12 cellular contexts compared by ENCODE assay signal in genomic region chr3:4582634-4583033, GRCh38.
A peak's percentile ranks its signal among the peaks of the same experiment; 100 is the strongest.
DNase-seq lines count a peak whose midpoint lies in the region; ATAC-seq and TF ChIP-seq lines count a peak whose summit lies in the region.
"Had no signal": no experiment of that assay in that cellular context is flagged by ENCODE, and none has a peak within 500 bp of the region (broad histone marks: within the 10 kb centered on the region; RNA-seq: fewer than 3 reads in every experiment).

No MANE protein-coding gene starts in this region.

- POLR2A ChIA-PET in WTC11 (lab: Charles Lee), result no interaction called here

- no peak overlapping the region for H2AFZ ChIP-seq in parathyroid adenoma

- peak; percentile 42 for DNase-seq in AG10803 (ENCODE audit: low read depth)
- no peak for DNase-seq in WTC11 (ENCODE audit: low spot score)
- DNase-seq in foreskin keratinocyte, result peak in 1 of 2 donors; percentile 70
- DNase-seq in activated CD4-positive, alpha-beta T cell treated with anti-CD3 and anti-CD28 coated beads, Interleukin-2, amount 50 U/mL, for 48 hours, result no peak
- DNase-seq: activated CD4-positive, alpha-beta memory T cell treated with anti-CD3 and anti-CD28 coated beads for 36 hours; NCI-H345 had no signal

- CTCF ChIA-PET in WTC11 (lab: Charles Lee), result interaction anchor here (1.3 kb wide), 1 partner anchor 51 kb away, joined by 4 read pairs; no protein-coding TSS in a partner anchor

- no peaks in the 10 kb centered on the region for H3K27me3 Mint-ChIP-seq in WTC11 (ENCODE audit: low read depth)
- H3K27me3 Mint-ChIP-seq: activated CD4-positive, alpha-beta memory T cell treated with anti-CD3 and anti-CD28 coated beads for 36 hours had no signal

- H3K4me2 ChIP-seq in parathyroid adenoma (ENCODE audit: low read length), result peak overlapping the region; percentile 48
- H3K4me2 ChIP-seq: KMS-11 had no signal

- H3K27ac ChIP-seq in foreskin keratinocyte, result no peak overlapping the region
- peak overlapping the region; percentile 67 for H3K27ac ChIP-seq in parathyroid adenoma
- H3K27ac ChIP-seq: BLaER1 treated with 17β-estradiol and CSF1 and Interleukin-3, amounts not matched to agents 10 nM and 100 nM; KMS-11 had no signal

- peaks cover 56% of the 10 kb centered on the region for H3K4me1 Mint-ChIP-seq in WTC11

- no peaks in the 10 kb centered on the region for H3K27me3 ChIP-seq in foreskin keratinocyte
- H3K27me3 ChIP-seq in parathyroid adenoma (ENCODE audit: control insufficient read depth, insufficient read depth, low read length), result no peaks in the 10 kb centered on the region
- H3K27me3 ChIP-seq: BLaER1 treated with 17β-estradiol and CSF1 and Interleukin-3, amounts not matched to agents 10 nM and 100 nM had no signal

- H3K4me3 ChIP-seq in AG10803 (ENCODE audit: low read length), result no peak overlapping the region
- H3K4me3 ChIP-seq in parathyroid adenoma (ENCODE audit: low read depth, low read length), result no peak overlapping the region
- H3K4me3 ChIP-seq: BLaER1 treated with 17β-estradiol and CSF1 and Interleukin-3, amounts not matched to agents 10 nM and 100 nM had no signal

- ATAC-seq in WTC11, result peak; percentile 31; the same call in 1 of the 2 replicates
- ATAC-seq in foreskin keratinocyte, result peak; percentile 37
- no peak for ATAC-seq in HG02763 (IDR thresholded peaks at IDR 0.05; ENCODE audit: unreplicated experiment)
- no peak for ATAC-seq in HG03139 (IDR thresholded peaks at IDR 0.05; ENCODE audit: unreplicated experiment)
- no peak for ATAC-seq in HG03565 (IDR thresholded peaks at IDR 0.05; ENCODE audit: unreplicated experiment)

- H3K9me3 ChIP-seq in parathyroid adenoma (ENCODE audit: control insufficient read depth, low read length), result no peaks in the 10 kb centered on the region
- H3K9me3 ChIP-seq: BLaER1 treated with 17β-estradiol and CSF1 and Interleukin-3, amounts not matched to agents 10 nM and 100 nM had no signal

- H3K9ac ChIP-seq in parathyroid adenoma, result no peak overlapping the region
- H3K9ac ChIP-seq: BLaER1 treated with 17β-estradiol and CSF1 and Interleukin-3, amounts not matched to agents 10 nM and 100 nM; KMS-11 had no signal

- peaks cover 15% of the 10 kb centered on the region for H3K79me2 ChIP-seq in parathyroid adenoma

- H3K4me1 ChIP-seq in foreskin keratinocyte (peaks cover 16% of the 10 kb centered on the region), parathyroid adenoma (peaks cover 39% of the 10 kb centered on the region)

- H3K36me3 Mint-ChIP-seq in WTC11, result no peaks in the 10 kb centered on the region
- H3K36me3 Mint-ChIP-seq: activated CD4-positive, alpha-beta memory T cell treated with anti-CD3 and anti-CD28 coated beads for 36 hours had no signal

- H3K9me3 Mint-ChIP-seq in WTC11, result no peaks in the 10 kb centered on the region
- H3K9me3 Mint-ChIP-seq: activated CD4-positive, alpha-beta memory T cell treated with anti-CD3 and anti-CD28 coated beads for 36 hours had no signal

- H3K4me3 Mint-ChIP-seq in WTC11, result no peak overlapping the region
- H3K4me3 Mint-ChIP-seq: activated CD4-positive, alpha-beta memory T cell treated with anti-CD3 and anti-CD28 coated beads for 36 hours had no signal

- no peaks in the 10 kb centered on the region for H3K36me3 ChIP-seq in parathyroid adenoma (ENCODE audit: control insufficient read depth, insufficient read depth, low read length)
- H3K36me3 ChIP-seq: BLaER1 treated with 17β-estradiol and CSF1 and Interleukin-3, amounts not matched to agents 10 nM and 100 nM had no signal

- TF ChIP-seq CTCF in AG10803 (conservative IDR thresholded peaks at IDR 0.05; ENCODE audit: low read length) (no peak), WTC11 (IDR thresholded peaks at IDR 0.05) (no peak), foreskin keratinocyte (conservative IDR thresholded peaks at IDR 0.05) (no peak), parathyroid adenoma (IDR thresholded peaks at IDR 0.05) (no peak)

- H3K27ac Mint-ChIP-seq in WTC11, result peak overlapping the region; percentile 45; the same call in 1 of the 2 replicates
- H3K27ac Mint-ChIP-seq: activated CD4-positive, alpha-beta memory T cell treated with anti-CD3 and anti-CD28 coated beads for 36 hours had no signal

TF ChIP-seq in WTC11, 78 proteins besides CTCF, POLR2A, EP300 and RAD21:
- no peak for TF ChIP-seq AR (CRISPR knock-in tag; IDR thresholded peaks at IDR 0.05)
- TF ChIP-seq, protein P1, sequence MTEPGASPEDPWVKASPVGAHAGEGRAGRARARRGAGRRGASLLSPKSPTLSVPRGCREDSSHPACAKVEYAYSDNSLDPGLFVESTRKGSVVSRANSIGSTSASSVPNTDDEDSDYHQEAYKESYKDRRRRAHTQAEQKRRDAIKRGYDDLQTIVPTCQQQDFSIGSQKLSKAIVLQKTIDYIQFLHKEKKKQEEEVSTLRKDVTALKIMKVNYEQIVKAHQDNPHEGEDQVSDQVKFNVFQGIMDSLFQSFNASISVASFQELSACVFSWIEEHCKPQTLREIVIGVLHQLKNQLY (CRISPR knock-in tag; IDR thresholded peaks at IDR 0.05), result no peak
- no peak for TF ChIP-seq E2F1 (CRISPR knock-in tag; IDR thresholded peaks at IDR 0.05)
TF ChIP-seq in WTC11: peak in this region for 0.

Comparison
In these comparisons a context has a peak if more than half of its experiments do, and no peak if none do; other contexts are left out.
1. ATAC-seq: peak in WTC11 (single experiment) and foreskin keratinocyte (single experiment); none in HG02763 (single experiment), HG03139 (single experiment) and HG03565 (single experiment).